ENCODE assay signal across 15 cellular contexts in genomic region chr1:109908857-109909256, GRCh38. TPM values are rescaled to one million over a fixed set of nuclear protein-coding genes. Genes with fewer than 3 reads are reported as not detected.
DNase-seq lines count a peak whose midpoint lies in the region; ATAC-seq and TF ChIP-seq lines count a peak whose summit lies in the region.
"Had no signal": no experiment of that assay in that cellular context is flagged by ENCODE, and none has a peak within 500 bp of the region (broad histone marks: within the 10 kb centered on the region; RNA-seq: fewer than 3 reads in every experiment).

No MANE protein-coding gene starts in this region.

- no peaks in the 10 kb centered on the region for H3K9me3 ChIP-seq in CD8-positive, alpha-beta memory T cell (ENCODE audit: low read length)

- H3K4me3 Mint-ChIP-seq in activated naive CD8-positive, alpha-beta T cell treated with anti-CD3 and anti-CD28 coated beads, Interleukin-2, amount 10 ng/mL, durations not matched to agents 7 days and 5 days = no peak overlapping the region
- no peak overlapping the region for H3K4me3 Mint-ChIP-seq in activated naive CD8-positive, alpha-beta T cell treated with anti-CD3 and anti-CD28 coated beads for 36 hours
- peak overlapping the region in 4 of 7 donors; percentile 65 to 91 (median 84) for H3K4me3 Mint-ChIP-seq in CD8-positive, alpha-beta memory T cell
- H3K4me3 Mint-ChIP-seq in type B pancreatic cell = peak overlapping the region; percentile 20

- no peak for ATAC-seq in activated naive CD8-positive, alpha-beta T cell treated with anti-CD3 and anti-CD28 coated beads, Interleukin-2, amount 10 ng/mL, durations not matched to agents 7 days and 5 days (ENCODE audit: low read depth)

- peaks cover 60% of the 10 kb centered on the region for H3K4me1 ChIP-seq in CD8-positive, alpha-beta memory T cell (ENCODE audit: insufficient read depth, low read length)

- no peak for DNase-seq in activated naive CD8-positive, alpha-beta T cell treated with anti-CD3 and anti-CD28 coated beads, Interleukin-2, amount 10 ng/mL, durations not matched to agents 7 days and 5 days
- DNase-seq in activated naive CD8-positive, alpha-beta T cell treated with anti-CD3 and anti-CD28 coated beads for 36 hours = no peak
- no peak for DNase-seq in CD8-positive, alpha-beta memory T cell
- peak; percentile 67 for DNase-seq in mucosa of gallbladder (ENCODE audit: low spot score)
- no peak for DNase-seq in type B pancreatic cell (ENCODE audit: extremely low spot score, unreplicated experiment)
- DNase-seq in HPDE6-E6E7 (ENCODE audit: extremely low spot score) = no peak
- DNase-seq in occipital lobe (lab: John Stamatoyannopoulos, UW) = no peak
- DNase-seq: DMS153, EL, KBM-7, NCI-H1048, NCI-H187, NCI-H446 treated with DMSO at 0.1 percent for 48 hours, NCI-H774, Right ventricle myocardium superior had no signal

- H3K27ac Mint-ChIP-seq in activated naive CD8-positive, alpha-beta T cell treated with anti-CD3 and anti-CD28 coated beads, Interleukin-2, amount 10 ng/mL, durations not matched to agents 7 days and 5 days = peak overlapping the region; percentile 97
- H3K27ac Mint-ChIP-seq in activated naive CD8-positive, alpha-beta T cell treated with anti-CD3 and anti-CD28 coated beads for 36 hours = no peak overlapping the region
- peak overlapping the region in 2 of 8 donors; percentile 14 to 71 for H3K27ac Mint-ChIP-seq in CD8-positive, alpha-beta memory T cell
- peak overlapping the region; percentile 81 for H3K27ac Mint-ChIP-seq in type B pancreatic cell

- H3K4me3 ChIP-seq in CD8-positive, alpha-beta memory T cell (ENCODE audit: low read length) = no peak overlapping the region

- H3K27me3 ChIP-seq in CD8-positive, alpha-beta memory T cell (ENCODE audit: insufficient read depth, low read length, poor library complexity, severe bottlenecking) = no peaks in the 10 kb centered on the region

- H3K27ac ChIP-seq in CD8-positive, alpha-beta memory T cell (ENCODE audit: low read depth, low read length) = no peak overlapping the region

- CTCF ChIA-PET in CD8-positive, alpha-beta memory T cell (lab: Charles Lee) = interaction anchor here (1.1 to 1.7 kb wide), 2 partner anchors 75 to 132 kb away, joined by 4 to 5 read pairs; partner anchors contain the start of gene AHCYL1

- H3K4me1 Mint-ChIP-seq in activated naive CD8-positive, alpha-beta T cell treated with anti-CD3 and anti-CD28 coated beads, Interleukin-2, amount 10 ng/mL, durations not matched to agents 7 days and 5 days = peaks cover 65% of the 10 kb centered on the region
- H3K4me1 Mint-ChIP-seq in activated naive CD8-positive, alpha-beta T cell treated with anti-CD3 and anti-CD28 coated beads for 36 hours = peaks cover 51% of the 10 kb centered on the region
- peaks cover 47 to 72% (median 61%) of the 10 kb centered on the region in 3 donors for H3K4me1 Mint-ChIP-seq in CD8-positive, alpha-beta memory T cell
- H3K4me1 Mint-ChIP-seq in type B pancreatic cell (ENCODE audit: unreplicated experiment) = peaks cover 33% of the 10 kb centered on the region

- H3K9me3 Mint-ChIP-seq in activated naive CD8-positive, alpha-beta T cell treated with anti-CD3 and anti-CD28 coated beads, Interleukin-2, amount 10 ng/mL, durations not matched to agents 7 days and 5 days = no peaks in the 10 kb centered on the region
- H3K9me3 Mint-ChIP-seq in activated naive CD8-positive, alpha-beta T cell treated with anti-CD3 and anti-CD28 coated beads for 36 hours = peaks cover 2% of the 10 kb centered on the region
- no peaks in the 10 kb centered on the region for H3K9me3 Mint-ChIP-seq in CD8-positive, alpha-beta memory T cell
- H3K9me3 Mint-ChIP-seq in type B pancreatic cell = no peaks in the 10 kb centered on the region

- H3K36me3 ChIP-seq in CD8-positive, alpha-beta memory T cell (ENCODE audit: insufficient read depth, low read length) = no peaks in the 10 kb centered on the region

- TF ChIP-seq CTCF in type B pancreatic cell (conservative IDR thresholded peaks at IDR 0.05) = no peak

- peaks cover 15% of the 10 kb centered on the region for H3K36me3 Mint-ChIP-seq in activated naive CD8-positive, alpha-beta T cell treated with anti-CD3 and anti-CD28 coated beads, Interleukin-2, amount 10 ng/mL, durations not matched to agents 7 days and 5 days
- H3K36me3 Mint-ChIP-seq in activated naive CD8-positive, alpha-beta T cell treated with anti-CD3 and anti-CD28 coated beads for 36 hours = peaks cover 25% of the 10 kb centered on the region
- H3K36me3 Mint-ChIP-seq in CD8-positive, alpha-beta memory T cell = peaks cover 0 to 2% (median 0%) of the 10 kb centered on the region in 3 donors
- H3K36me3 Mint-ChIP-seq in type B pancreatic cell = no peaks in the 10 kb centered on the region

- POLR2A ChIA-PET in activated naive CD8-positive, alpha-beta T cell treated with anti-CD3 and anti-CD28 coated beads, Interleukin-2, amount 10 ng/mL, durations not matched to agents 7 days and 5 days (lab: Charles Lee) = interaction anchor here (0.9 kb wide), 1 partner anchor 107 kb away, joined by 3 read pairs; no protein-coding TSS in a partner anchor
- POLR2A ChIA-PET in CD8-positive, alpha-beta memory T cell (lab: Charles Lee) = no interaction called here

- no peaks in the 10 kb centered on the region for H3K27me3 Mint-ChIP-seq in activated naive CD8-positive, alpha-beta T cell treated with anti-CD3 and anti-CD28 coated beads, Interleukin-2, amount 10 ng/mL, durations not matched to agents 7 days and 5 days
- no peaks in the 10 kb centered on the region for H3K27me3 Mint-ChIP-seq in activated naive CD8-positive, alpha-beta T cell treated with anti-CD3 and anti-CD28 coated beads for 36 hours
- H3K27me3 Mint-ChIP-seq in CD8-positive, alpha-beta memory T cell = peaks cover 0 to 6% of the 10 kb centered on the region in 2 donors
- H3K27me3 Mint-ChIP-seq in type B pancreatic cell = peaks cover 42% of the 10 kb centered on the region

RNA-seq across cellular contexts. Expression of gene CSF1, which starts 1.8 kb away (rescaled TPM):
- 10 to 100 TPM; 42.7 to 45.1 TPM for total RNA-seq in activated naive CD8-positive, alpha-beta T cell treated with anti-CD3 and anti-CD28 coated beads, Interleukin-2, amount 10 ng/mL, durations not matched to agents 7 days and 5 days
- 10 to 100 TPM; 21.2 to 24.9 TPM for total RNA-seq in activated naive CD8-positive, alpha-beta T cell treated with anti-CD3 and anti-CD28 coated beads for 36 hours
- total RNA-seq in CD8-positive, alpha-beta memory T cell = 10 to 100 TPM; 82.8 to 87.8 TPM
- 5.6 TPM for polyA plus RNA-seq in CD8-positive, alpha-beta memory T cell
- 184 TPM for total RNA-seq in mucosa of gallbladder
- 10.9 and 15.2 TPM in 2 replicates for total RNA-seq in type B pancreatic cell (ENCODE audit: low replicate concordance)
- 3.9 TPM for total RNA-seq in occipital lobe

Comparison
In these comparisons a context has a peak if more than half of its experiments do, and no peak if none do; other contexts are left out.
1. H3K4me3 Mint-ChIP-seq: peak in CD8-positive, alpha-beta memory T cell (4 of 7) and type B pancreatic cell (single experiment); none in activated naive CD8-positive, alpha-beta T cell treated with anti-CD3 and anti-CD28 coated beads, Interleukin-2, amount 10 ng/mL, durations not matched to agents 7 days and 5 days (single experiment) and activated naive CD8-positive, alpha-beta T cell treated with anti-CD3 and anti-CD28 coated beads for 36 hours (single experiment).